11 cellular contexts compared by ENCODE assay signal in genomic region chr6:45495404-45496084, GRCh38.
DNase-seq lines count a peak whose midpoint lies in the region; FAIRE-seq lines count a peak whose summit lies in the region.
"Had no signal": no experiment of that assay in that cellular context is flagged by ENCODE, and none has a peak within 500 bp of the region (broad histone marks: within the 10 kb centered on the region; RNA-seq: fewer than 3 reads in every experiment).

No MANE protein-coding gene starts in this region.

- 90% methylated on average over 2 of the region's 3 CpGs; no CpG with 5 or more reads in 1 of the 2 experiments for WGBS in mesodermal cell (ENCODE audit: insufficient coverage in 2 of 2), 2 experiments

- H3K4me3 ChIP-seq in mesodermal cell (ENCODE audit: extremely low read depth, insufficient read depth, low read length, poor library complexity, severe bottlenecking), result no peak overlapping the region
- H3K4me3 ChIP-seq: lower lobe of right lung had no signal

- POLR2A ChIA-PET in activated CD4-positive, alpha-beta memory T cell treated with anti-CD3 and anti-CD28 coated beads for 36 hours (lab: Charles Lee), result interaction anchor here (0.9 to 2.5 kb wide), 2 partner anchors 58 to 64 kb away, joined by 4 to 10 read pairs; no protein-coding TSS in a partner anchor

- intact Hi-C loops in activated CD4-positive, alpha-beta memory T cell treated with anti-CD3 and anti-CD28 coated beads for 36 hours (cut with micrococcal nuclease), result no loop called here

- H3K4me1 ChIP-seq in mesodermal cell (ENCODE audit: control insufficient read depth, insufficient read depth, low read length, poor library complexity, severe bottlenecking), result no peaks in the 10 kb centered on the region

- H3K27me3 Mint-ChIP-seq in activated CD4-positive, alpha-beta memory T cell treated with anti-CD3 and anti-CD28 coated beads for 36 hours, result no peaks in the 10 kb centered on the region

- H3K9me3 ChIP-seq in mesodermal cell (ENCODE audit: control insufficient read depth, low read length), result no peaks in the 10 kb centered on the region
- H3K9me3 ChIP-seq: lower lobe of right lung had no signal

- DNase-seq in CMK (ENCODE audit: low read depth), result peak; percentile 54
- peak; percentile 87 for DNase-seq in MV-4-11 (lab: John Stamatoyannopoulos, UW)
- no peak for DNase-seq in activated CD4-positive, alpha-beta memory T cell treated with anti-CD3 and anti-CD28 coated beads for 36 hours
- DNase-seq in globus pallidus (ENCODE audit: low spot score), result no peak
- DNase-seq in NCI-H128 (lab: John Stamatoyannopoulos, UW; ENCODE audit: unreplicated experiment), result no peak
- DNase-seq in RCC 7860 (ENCODE audit: low spot score), result no peak
- DNase-seq: HFFc6; lower lobe of right lung; stimulated activated CD4-positive, alpha-beta T cell treated with anti-CD3 and anti-CD28 coated beads, Interleukin-1b, Interleukin-23, amount 100 ng/mL, for 48 hours had no signal

- no peaks in the 10 kb centered on the region for H3K9me3 Mint-ChIP-seq in activated CD4-positive, alpha-beta memory T cell treated with anti-CD3 and anti-CD28 coated beads for 36 hours
- H3K9me3 Mint-ChIP-seq: HFFc6 had no signal

- peaks cover 53% of the 10 kb centered on the region for H3K36me3 Mint-ChIP-seq in activated CD4-positive, alpha-beta memory T cell treated with anti-CD3 and anti-CD28 coated beads for 36 hours

- peak overlapping the region; percentile 32 for H3K27ac ChIP-seq in mesodermal cell (ENCODE audit: low read depth, low read length, severe bottlenecking)
- H3K27ac ChIP-seq: lower lobe of right lung had no signal

- peaks cover 62% of the 10 kb centered on the region for H3K4me1 Mint-ChIP-seq in activated CD4-positive, alpha-beta memory T cell treated with anti-CD3 and anti-CD28 coated beads for 36 hours (ENCODE audit: low read depth)

- peak overlapping the region; percentile 46 for H3K27ac Mint-ChIP-seq in activated CD4-positive, alpha-beta memory T cell treated with anti-CD3 and anti-CD28 coated beads for 36 hours
- H3K27ac Mint-ChIP-seq: HFFc6 had no signal

- H3K4me3 Mint-ChIP-seq in activated CD4-positive, alpha-beta memory T cell treated with anti-CD3 and anti-CD28 coated beads for 36 hours, result no peak overlapping the region
- H3K4me3 Mint-ChIP-seq: HFFc6 had no signal

- H3K36me3 ChIP-seq in mesodermal cell (ENCODE audit: control insufficient read depth, insufficient read depth, low read length), result peaks cover 17% of the 10 kb centered on the region
- H3K36me3 ChIP-seq: lower lobe of right lung had no signal

- CTCF ChIA-PET in activated CD4-positive, alpha-beta memory T cell treated with anti-CD3 and anti-CD28 coated beads for 36 hours (lab: Charles Lee), result interaction anchor here (0.6 to 1.9 kb wide), 2 partner anchors 14 to 289 kb away, joined by 3 to 6 read pairs; no protein-coding TSS in a partner anchor

- FAIRE-seq in RCC 7860 (lab: Jason Lieb, UNC), result no peak
- FAIRE-seq: endothelial cell of umbilical vein had no signal

Comparison
In these comparisons a context has a peak if more than half of its experiments do, and no peak if none do; other contexts are left out.
1. DNase-seq: peak in CMK (single experiment) and MV-4-11 (single experiment); none in activated CD4-positive, alpha-beta memory T cell treated with anti-CD3 and anti-CD28 coated beads for 36 hours (single experiment), globus pallidus (single experiment), NCI-H128 (single experiment) and RCC 7860 (single experiment).